ENCODE assay signal across 29 cellular contexts in the genomic region with DNA sequence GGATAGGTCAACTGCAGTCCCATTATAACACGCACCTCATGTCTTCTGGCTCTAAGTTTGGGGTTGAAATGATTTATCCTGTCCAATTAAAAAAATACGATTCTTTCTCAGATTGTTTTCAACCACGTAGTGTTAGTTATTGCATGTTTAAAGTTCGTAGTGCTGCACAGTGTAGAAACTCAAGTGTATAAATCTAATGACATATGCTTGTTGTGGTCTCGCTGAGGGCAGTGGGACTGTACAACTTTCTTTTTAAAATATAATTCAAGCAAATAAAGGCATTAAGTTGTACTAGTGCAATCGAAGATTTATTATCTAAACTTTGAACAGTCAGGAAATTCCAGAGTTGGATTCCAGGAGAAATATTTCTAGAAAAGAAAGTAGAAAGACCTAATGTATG.
"Had no signal": no experiment of that assay in that cellular context is flagged by ENCODE, and none has a peak within 500 bp of the region (broad histone marks: within the 10 kb centered on the region; RNA-seq: fewer than 3 reads in every experiment).

No MANE protein-coding gene starts in this region.

- ATAC-seq: left colon; mucosa of descending colon; naive thymus-derived CD4-positive, alpha-beta T cell; natural killer cell treated with Interleukin-12 subunit alpha and Interleukin-12 subunit beta and Interleukin-15 and Interleukin-18, amount 100 ng/mL, for 72 hours; pancreas; psoas muscle; right lobe of liver; stimulated activated naive B cell treated with anti-CD40 and anti-IgM and Interleukin-4, amounts not matched to agents 10 μg/mL and 1 μg/mL and 100 μg/mL, for 72 hours; stimulated activated naive CD8-positive, alpha-beta T cell treated with anti-CD3 and anti-CD28 coated beads, Interleukin-15, Interleukin-2, amounts not matched to agents 100 U/mL and 50 U/mL, for 24 hours; upper lobe of right lung had no signal

- DNase-seq: head of caudate nucleus; hippocampal formation; left colon; left ventricle myocardium inferior; midbrain; mucosa of descending colon; naive thymus-derived CD4-positive, alpha-beta T cell; nucleus accumbens; pancreas; psoas muscle; right lobe of liver; stimulated activated CD4-positive, alpha-beta T cell treated with anti-CD3 and anti-CD28 coated beads, Interleukin-12 subunit alpha, Interleukin-12 subunit beta, amount 100 ng/mL, for 4 hours; stimulated activated CD4-positive, alpha-beta T cell treated with anti-CD3 and anti-CD28 coated beads, Interleukin-15, amount 100 ng/mL, for 24 hours; stimulated activated CD4-positive, alpha-beta T cell treated with anti-CD3 and anti-CD28 coated beads, Interleukin-2, amount 100 ng/mL, for 24 hours; stimulated activated CD4-positive, alpha-beta T cell treated with anti-CD3 and anti-CD28 coated beads, Interleukin-4, amount 100 ng/mL, for 1 hour; stimulated activated naive B cell treated with anti-CD40 and anti-IgM and Interleukin-4, amounts not matched to agents 10 μg/mL and 1 μg/mL and 100 μg/mL, for 72 hours; stimulated activated naive CD8-positive, alpha-beta T cell treated with anti-CD3 and anti-CD28 coated beads, Interleukin-15, Interleukin-2, amounts not matched to agents 100 U/mL and 50 U/mL, for 24 hours; stomach; testis; thyroid gland; trophoblast cell; upper lobe of right lung had no signal

- H3K4me3 ChIP-seq: left ventricle myocardium inferior, lung, mucosa of descending colon, pancreas, psoas muscle, right atrium auricular region, right lobe of liver, skin epidermis, stomach, testis, thyroid gland, upper lobe of right lung had no signal

- H3K4me1 Mint-ChIP-seq: naive thymus-derived CD4-positive, alpha-beta T cell; neural crest cell; stimulated activated naive B cell treated with anti-CD40 and anti-IgM and Interleukin-4, amounts not matched to agents 10 μg/mL and 1 μg/mL and 100 μg/mL, for 72 hours had no signal

- H3K9me3 Mint-ChIP-seq: natural killer cell treated with Interleukin-12 subunit alpha and Interleukin-12 subunit beta and Interleukin-15 and Interleukin-18, amount 100 ng/mL, for 72 hours; neural crest cell; stimulated activated naive B cell treated with anti-CD40 and anti-IgM and Interleukin-4, amounts not matched to agents 10 μg/mL and 1 μg/mL and 100 μg/mL, for 72 hours had no signal

- H3K27me3 ChIP-seq: pancreas, right atrium auricular region, right lobe of liver, stomach, testis, thyroid gland, upper lobe of right lung had no signal

- FAIRE-seq: keratinocyte, pancreas, urothelium cell line had no signal

- H3K36me3 Mint-ChIP-seq: naive thymus-derived CD4-positive, alpha-beta T cell; natural killer cell treated with Interleukin-12 subunit alpha and Interleukin-12 subunit beta and Interleukin-15 and Interleukin-18, amount 100 ng/mL, for 72 hours; stimulated activated naive B cell treated with anti-CD40 and anti-IgM and Interleukin-4, amounts not matched to agents 10 μg/mL and 1 μg/mL and 100 μg/mL, for 72 hours had no signal

- H3K27ac Mint-ChIP-seq: naive thymus-derived CD4-positive, alpha-beta T cell; natural killer cell treated with Interleukin-12 subunit alpha and Interleukin-12 subunit beta and Interleukin-15 and Interleukin-18, amount 100 ng/mL, for 72 hours; stimulated activated naive B cell treated with anti-CD40 and anti-IgM and Interleukin-4, amounts not matched to agents 10 μg/mL and 1 μg/mL and 100 μg/mL, for 72 hours had no signal

- H3K36me3 ChIP-seq: left ventricle myocardium inferior, pancreas, right atrium auricular region, right lobe of liver, stomach, thyroid gland, upper lobe of right lung had no signal

- H3K4me3 Mint-ChIP-seq: naive thymus-derived CD4-positive, alpha-beta T cell; natural killer cell treated with Interleukin-12 subunit alpha and Interleukin-12 subunit beta and Interleukin-15 and Interleukin-18, amount 100 ng/mL, for 72 hours; neural crest cell; stimulated activated naive B cell treated with anti-CD40 and anti-IgM and Interleukin-4, amounts not matched to agents 10 μg/mL and 1 μg/mL and 100 μg/mL, for 72 hours had no signal

- H3K4me1 ChIP-seq: left ventricle myocardium inferior, pancreas, psoas muscle, right atrium auricular region, right lobe of liver, testis, thyroid gland, upper lobe of right lung had no signal

- H3K27ac ChIP-seq: left ventricle myocardium inferior, pancreas, psoas muscle, right atrium auricular region, right lobe of liver, skin epidermis, stomach, testis, thyroid gland, upper lobe of right lung had no signal

- H3K9me3 ChIP-seq: left ventricle myocardium inferior, mucosa of descending colon, pancreas, psoas muscle, right atrium auricular region, right lobe of liver, stomach, testis, thyroid gland, upper lobe of right lung had no signal
